In the genomic region with DNA sequence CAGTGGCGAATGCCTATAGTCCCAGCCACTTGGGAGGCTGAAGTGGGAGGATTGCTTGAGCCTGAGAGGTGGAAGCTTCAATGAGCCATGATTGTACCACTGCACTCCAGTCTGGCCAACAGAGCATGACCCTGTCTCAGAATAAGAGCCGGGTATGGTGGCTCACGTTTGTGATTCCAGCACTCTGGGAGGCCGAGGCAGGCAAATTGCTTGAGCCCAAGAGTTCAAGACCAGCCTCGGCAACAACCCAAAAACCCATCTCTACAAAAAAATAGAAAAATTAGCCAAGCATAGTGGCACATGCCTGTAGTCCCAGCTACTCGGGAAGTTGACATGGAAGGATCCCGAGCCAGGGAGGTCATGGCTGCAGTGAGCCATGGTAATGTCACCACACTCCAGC, we compare ENCODE assay signal across 9 cellular contexts. TPM values are rescaled to one million over a fixed set of nuclear protein-coding genes. Genes with fewer than 3 reads are reported as not detected.
"Had no signal": no experiment of that assay in that cellular context is flagged by ENCODE, and none has a peak within 500 bp of the region (broad histone marks: within the 10 kb centered on the region; RNA-seq: fewer than 3 reads in every experiment).

No MANE protein-coding gene starts in this region.

- H2AFZ ChIP-seq: GM23248 had no signal

- DNase-seq: GM23248, GOT3, H7, HFFc6, KG1 had no signal

- ATAC-seq: HCT116 had no signal

- H3K4me3 ChIP-seq: GM23248, HAP-1 had no signal

- H3K27ac ChIP-seq: GM23248 had no signal

- FAIRE-seq: HTR-8/SVneo had no signal

- H3K9me3 ChIP-seq: HAP-1 had no signal

- H3K9ac ChIP-seq: GM23248 had no signal

- H3K36me3 ChIP-seq: HAP-1 had no signal

RNA-seq across cellular contexts. Expression of gene NECTIN2, which starts 5.3 kb away (rescaled TPM):
- polyA plus RNA-seq: IgD-negative memory B cell had no signal

RNA-seq across cellular contexts. Expression of gene BCAM, which starts 31.9 kb away (rescaled TPM):
- polyA plus RNA-seq: IgD-negative memory B cell had no signal
